8 cellular contexts compared by ENCODE assay signal in the genomic region with DNA sequence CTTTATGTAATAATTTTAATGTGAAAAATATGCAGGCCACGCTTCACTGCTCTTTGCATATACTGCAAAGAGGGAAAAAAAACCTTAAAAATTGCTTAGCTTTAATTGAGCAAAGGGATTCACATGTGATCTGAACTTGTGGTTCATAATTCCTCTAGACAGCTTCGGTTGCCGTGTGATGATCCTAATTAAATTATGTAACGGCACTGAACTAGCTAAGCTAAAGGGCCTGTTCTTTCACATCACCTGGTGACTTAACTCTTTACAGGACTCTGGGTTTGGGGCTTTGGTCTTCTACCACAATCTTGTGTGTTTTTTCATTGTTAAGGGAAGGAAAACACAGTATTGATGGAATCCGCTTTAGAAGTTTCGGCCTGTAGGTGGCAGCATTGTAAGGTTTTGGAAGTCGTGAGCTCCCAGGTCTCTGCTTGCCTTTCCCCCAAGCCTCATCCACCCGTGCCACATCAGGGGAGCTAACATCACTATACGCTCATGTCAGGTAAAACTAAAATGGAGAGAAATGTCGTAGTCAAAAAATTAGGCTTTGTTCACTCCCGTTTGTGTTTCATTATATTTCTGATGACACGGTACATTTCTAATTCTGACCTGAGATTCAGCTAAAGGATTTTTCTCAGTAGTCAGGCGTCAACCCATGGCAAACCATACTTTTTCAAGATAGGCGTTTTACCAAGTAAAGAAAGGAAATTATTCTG.
A peak's percentile ranks its signal among the peaks of the same experiment; 100 is the strongest.
DNase-seq lines count a peak whose midpoint lies in the region; ATAC-seq, FAIRE-seq and TF ChIP-seq lines count a peak whose summit lies in the region.

No MANE protein-coding gene starts in this region.

- peaks cover 3% of the 10 kb centered on the region for H3K27me3 Mint-ChIP-seq in activated T-cell treated with anti-CD3 and anti-CD28 coated beads, Interleukin-2, amount 50 U/mL, for 4 hours (ENCODE audit: low read depth)

- peak; percentile 73 to 74 for TF ChIP-seq RAD21 in A549 (conservative IDR thresholded peaks at IDR 0.05 in 1 of 2, IDR thresholded peaks at IDR 0.05 in 1 of 2)

- H3K4me1 ChIP-seq in A549, result no peaks in the 10 kb centered on the region

- H3K9me3 ChIP-seq in A549, result no peaks in the 10 kb centered on the region

- DNase-seq in A549 (ENCODE audit: low read depth in 1 of 2, low spot score in 1 of 2), result peak; percentile 10 to 68
- no peak for DNase-seq in GM18507 (ENCODE audit: extremely low spot score, insufficient read length, low read depth)
- DNase-seq in HT1080 (ENCODE audit: low read depth), result peak; percentile 49
- peak; percentile 40 for DNase-seq in NOMO-1 treated with DMSO at 0.1 percent for 48 hours (lab: John Stamatoyannopoulos, UW; ENCODE audit: unreplicated experiment)
- DNase-seq in activated T-cell treated with anti-CD3 and anti-CD28 coated beads, Interleukin-2, amount 50 U/mL, for 4 hours, result peak; percentile 9
- DNase-seq in foreskin melanocyte, result peak; percentile 58
- DNase-seq in omental fat pad (ENCODE audit: low spot score), result peak; percentile 73
- DNase-seq in ureter (ENCODE audit: low spot score), result peak; percentile 70

- H3K4me3 ChIP-seq in A549, result no peak overlapping the region

- POLR2A ChIA-PET in A549 (lab: Yijun Ruan, JAX), result no interaction called here

- TF ChIP-seq EP300 in A549 (IDR thresholded peaks at IDR 0.05), result no peak

- peak; percentile 73 for TF ChIP-seq CTCF in A549 (IDR thresholded peaks at IDR 0.05)
- TF ChIP-seq CTCF in omental fat pad (IDR thresholded peaks at IDR 0.05), result peak in 1 of 3 donors; percentile 9

- CTCF ChIA-PET in A549 (lab: Yijun Ruan, JAX), result interaction anchor here (0.6 to 2.0 kb wide), 16 partner anchors 9 to 1381 kb away, joined by 3 to 13 read pairs (median 3); no protein-coding TSS in a partner anchor

- peak; percentile 73 to 89 for ATAC-seq in A549
- ATAC-seq in activated T-cell treated with anti-CD3 and anti-CD28 coated beads, Interleukin-2, amount 50 U/mL, for 4 hours, result peak in 1 of 2 donors; percentile 40
- peak; percentile 44 for ATAC-seq in omental fat pad (ENCODE audit: low FRiP score)

- H3K4me1 Mint-ChIP-seq in activated T-cell treated with anti-CD3 and anti-CD28 coated beads, Interleukin-2, amount 50 U/mL, for 4 hours (ENCODE audit: low read depth), result no peaks in the 10 kb centered on the region

- H3K36me3 Mint-ChIP-seq in activated T-cell treated with anti-CD3 and anti-CD28 coated beads, Interleukin-2, amount 50 U/mL, for 4 hours (ENCODE audit: insufficient read depth), result no peaks in the 10 kb centered on the region

- peak overlapping the region; percentile 52 for H3K4me2 ChIP-seq in A549

- 21% methylated on average over 14 of the region's 14 CpGs for WGBS in A549 (ENCODE audit: missing lambda C conversion rate)

- H3K4me3 Mint-ChIP-seq in activated T-cell treated with anti-CD3 and anti-CD28 coated beads, Interleukin-2, amount 50 U/mL, for 4 hours, result no peak overlapping the region

- no peaks in the 10 kb centered on the region for H3K9me3 Mint-ChIP-seq in activated T-cell treated with anti-CD3 and anti-CD28 coated beads, Interleukin-2, amount 50 U/mL, for 4 hours

- FAIRE-seq in A549 (lab: Jason Lieb, UNC), result no peak
- FAIRE-seq in GM18507 (lab: Jason Lieb, UNC), result peak; percentile 78

- no peak for TF ChIP-seq POLR2A in A549 (IDR thresholded peaks at IDR 0.05; ENCODE audit: low read length)

- no peak overlapping the region for H3K27ac ChIP-seq in A549

TF ChIP-seq in A549, 52 proteins besides CTCF, POLR2A, EP300 and RAD21:
- TF ChIP-seq MAFK (IDR thresholded peaks at IDR 0.05; ENCODE audit: partially characterized antibody) (peak; percentile 72), SMC3 (IDR thresholded peaks at IDR 0.05) (peak; percentile 62), MAZ (IDR thresholded peaks at IDR 0.05; ENCODE audit: borderline replicate concordance, low read depth, low read length) (no peak)
TF ChIP-seq in A549: peak in this region for 2.
